20 cellular contexts compared by ENCODE assay signal in the genomic region with DNA sequence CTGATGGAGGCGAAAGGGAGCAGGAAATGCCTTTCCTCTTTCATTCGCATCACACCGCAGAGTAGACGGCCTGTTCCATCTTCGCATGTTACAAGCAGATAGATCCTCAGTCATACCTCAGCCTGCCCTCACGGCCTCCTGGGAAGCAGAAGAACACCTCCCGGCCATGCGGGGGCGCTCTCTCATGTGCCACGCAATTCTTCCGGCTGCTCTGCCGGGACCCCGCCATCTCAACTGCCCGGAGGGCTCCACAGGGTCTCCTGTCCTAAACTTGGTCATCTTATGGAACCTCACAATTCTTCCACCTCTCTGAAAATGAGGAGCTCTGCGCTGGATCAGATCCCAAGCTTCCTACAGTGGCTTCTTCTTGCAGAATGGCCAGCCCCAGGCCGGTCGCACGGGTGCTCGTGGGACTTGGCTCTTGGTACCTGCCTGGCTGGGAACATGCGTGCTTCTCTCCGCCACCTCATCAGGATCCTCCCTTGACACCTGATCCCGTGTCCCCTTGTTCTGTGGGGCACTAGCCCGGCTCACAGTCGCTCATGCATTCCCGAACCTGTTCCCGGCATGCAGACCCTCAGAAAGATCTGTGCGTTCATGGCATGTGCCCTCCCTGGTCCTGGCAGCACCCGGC.
DNase-seq lines count a peak whose midpoint lies in the region; ATAC-seq, FAIRE-seq and TF ChIP-seq lines count a peak whose summit lies in the region.
"Had no signal": no experiment of that assay in that cellular context is flagged by ENCODE, and none has a peak within 500 bp of the region (broad histone marks: within the 10 kb centered on the region; RNA-seq: fewer than 3 reads in every experiment).

No MANE protein-coding gene starts in this region.

- ATAC-seq in DND-41 (ENCODE audit: insufficient read depth, low read depth), result no peak
- ATAC-seq in HepG2, result no peak; the same call in 1 of the 3 replicates
- ATAC-seq in naive thymus-derived CD4-positive, alpha-beta T cell, result no peak
- ATAC-seq: GM12878 had no signal

- H3K79me2 ChIP-seq in DND-41 (ENCODE audit: insufficient read depth, low read length) (no peaks in the 10 kb centered on the region), HepG2 (ENCODE audit: insufficient read depth, low read length) (no peaks in the 10 kb centered on the region), osteoblast (ENCODE audit: insufficient read depth, low read length) (no peaks in the 10 kb centered on the region), smooth muscle cell (ENCODE audit: low read depth) (no peaks in the 10 kb centered on the region)

- TF ChIP-seq EP300 in HepG2 (IDR thresholded peaks at IDR 0.05; ENCODE audit: low read depth in 2 of 2, low read length in 2 of 2), result no peak
- TF ChIP-seq EP300 in HepG2 (CRISPR knock-in tag; IDR thresholded peaks at IDR 0.05; ENCODE audit: borderline replicate concordance), result no peak

- no peak overlapping the region for H3K27ac ChIP-seq in DND-41 (ENCODE audit: low read length)
- H3K27ac ChIP-seq in HepG2 (ENCODE audit: extremely low read length, insufficient read depth, low read length), result no peak overlapping the region
- H3K27ac ChIP-seq in osteoblast (ENCODE audit: low read depth, low read length), result no peak overlapping the region
- H3K27ac ChIP-seq in naive thymus-derived CD4-positive, alpha-beta T cell (ENCODE audit: low read depth, low read length), result no peak overlapping the region
- no peak overlapping the region for H3K27ac ChIP-seq in smooth muscle cell (ENCODE audit: low read depth)
- H3K27ac ChIP-seq: RWPE1, SJCRH30 had no signal

- no peak overlapping the region for H3K27ac Mint-ChIP-seq in naive thymus-derived CD4-positive, alpha-beta T cell
- H3K27ac Mint-ChIP-seq: HFFc6 had no signal

- POLR2A ChIA-PET in HepG2 (lab: Yijun Ruan, JAX), result no interaction called here
- POLR2A ChIA-PET in naive thymus-derived CD4-positive, alpha-beta T cell (lab: Charles Lee), result no interaction called here

- no peak for FAIRE-seq in HepG2 (lab: Jason Lieb, UNC)
- FAIRE-seq: GM12878, GM18507 had no signal

- H2AFZ ChIP-seq in DND-41 (ENCODE audit: low read depth, low read length) (no peak overlapping the region), HepG2 (ENCODE audit: low read length) (no peak overlapping the region), osteoblast (ENCODE audit: low read length) (no peak overlapping the region), smooth muscle cell (ENCODE audit: low read depth) (no peak overlapping the region)

- no peak overlapping the region for H3K4me3 Mint-ChIP-seq in naive thymus-derived CD4-positive, alpha-beta T cell
- H3K4me3 Mint-ChIP-seq: HFFc6 had no signal

- 56% methylated on average over 26 of the region's 28 CpGs for WGBS in HepG2 (ENCODE audit: low lambda C conversion rate)
- WGBS in smooth muscle cell (ENCODE audit: low lambda C conversion rate), result 91% methylated on average over 28 of the region's 28 CpGs

- CTCF ChIA-PET in HepG2 (lab: Yijun Ruan, JAX; ENCODE audit: low intra/inter-chr PET ratio, low total read pairs), result no interaction called here
- CTCF ChIA-PET in naive thymus-derived CD4-positive, alpha-beta T cell (lab: Charles Lee), result no interaction called here

- TF ChIP-seq CTCF in DND-41 (IDR thresholded peaks at IDR 0.05; ENCODE audit: borderline replicate concordance, extremely low read depth, low read length, poor library complexity, severe bottlenecking), result peak; percentile 26
- TF ChIP-seq CTCF in HepG2 (CRISPR knock-in tag; IDR thresholded peaks at IDR 0.05), result peak; percentile 38; the same call in 1 of the 2 replicates
- TF ChIP-seq CTCF in osteoblast (IDR thresholded peaks at IDR 0.05; ENCODE audit: extremely low read depth, low read depth, low read length), result no peak
- TF ChIP-seq CTCF in smooth muscle cell (IDR thresholded peaks at IDR 0.05; ENCODE audit: borderline replicate concordance, insufficient read depth, poor library complexity, severe bottlenecking), result no peak

- H3K9me3 ChIP-seq in DND-41 (ENCODE audit: insufficient read depth, low read length, severe bottlenecking) (no peaks in the 10 kb centered on the region), HepG2 (ENCODE audit: low read length) (no peaks in the 10 kb centered on the region), osteoblast (ENCODE audit: low read depth, low read length) (no peaks in the 10 kb centered on the region), smooth muscle cell (replicated peaks; ENCODE audit: low read depth) (no peaks in the 10 kb centered on the region)
- H3K9me3 ChIP-seq in naive thymus-derived CD4-positive, alpha-beta T cell (ENCODE audit: control insufficient read depth in 2 of 3, low read length in 3 of 3), result no peaks in the 10 kb centered on the region
- H3K9me3 ChIP-seq: SJCRH30 had no signal

- no peak overlapping the region for H3K9ac ChIP-seq in DND-41 (ENCODE audit: low read depth, low read length)
- no peak overlapping the region for H3K9ac ChIP-seq in HepG2 (ENCODE audit: insufficient read depth, low read depth, low read length)
- no peak overlapping the region for H3K9ac ChIP-seq in smooth muscle cell (ENCODE audit: low read depth)

- intact Hi-C loops in HepG2 (cut with micrococcal nuclease; ENCODE audit: unreplicated experiment), result no loop called here
- intact Hi-C loops in naive thymus-derived CD4-positive, alpha-beta T cell (cut with micrococcal nuclease), result no loop called here

- no peak for TF ChIP-seq RAD21 in HepG2 (CRISPR knock-in tag; IDR thresholded peaks at IDR 0.05)

- H3K27me3 Mint-ChIP-seq in naive thymus-derived CD4-positive, alpha-beta T cell, result peaks cover 0 to 11% (median 0%) of the 10 kb centered on the region in 5 donors

- no peak overlapping the region for H3K4me3 ChIP-seq in DND-41 (ENCODE audit: low read depth in 1 of 2, low read length in 2 of 2)
- H3K4me3 ChIP-seq in H7 (ENCODE audit: insufficient read depth, low read depth, low read length), result no peak overlapping the region
- no peak overlapping the region for H3K4me3 ChIP-seq in HepG2 (replicated peaks in 1 of 3; ENCODE audit: insufficient read depth in 1 of 3, low read depth in 2 of 3, low read length in 3 of 3)
- no peak overlapping the region for H3K4me3 ChIP-seq in osteoblast (ENCODE audit: insufficient read depth, low read length)
- H3K4me3 ChIP-seq in naive thymus-derived CD4-positive, alpha-beta T cell (ENCODE audit: low read length), result no peak overlapping the region
- no peak overlapping the region for H3K4me3 ChIP-seq in smooth muscle cell
- H3K4me3 ChIP-seq: GM12878, SJCRH30 had no signal

- no peak for TF ChIP-seq POLR2A in HepG2 (IDR thresholded peaks at IDR 0.05; ENCODE audit: insufficient read depth in 1 of 2, low read depth in 2 of 2, low read length in 2 of 2)

- no peaks in the 10 kb centered on the region for H3K4me1 ChIP-seq in DND-41 (ENCODE audit: insufficient read depth, low read length)
- H3K4me1 ChIP-seq in HepG2 (ENCODE audit: insufficient read depth, low read length), result no peaks in the 10 kb centered on the region
- no peaks in the 10 kb centered on the region for H3K4me1 ChIP-seq in osteoblast (ENCODE audit: insufficient read depth, low read length)
- H3K4me1 ChIP-seq in naive thymus-derived CD4-positive, alpha-beta T cell (ENCODE audit: control insufficient read depth in 2 of 2, insufficient read depth in 2 of 2, low read length in 2 of 2), result no peaks in the 10 kb centered on the region
- no peaks in the 10 kb centered on the region for H3K4me1 ChIP-seq in smooth muscle cell (ENCODE audit: low read depth)
- H3K4me1 ChIP-seq: SJCRH30 had no signal

- H3K36me3 Mint-ChIP-seq in naive thymus-derived CD4-positive, alpha-beta T cell, result no peaks in the 10 kb centered on the region

- in situ Hi-C loops in SK-MEL-5 (cut with HindIII; ENCODE audit: low pct_unique_long_range_greater_than_20kb, low sequenced_read_pairs) (no loop called here), HepG2 (cut with HindIII; ENCODE audit: extremely low pct_ligation_motif_present, low pct_unique_long_range_greater_than_20kb) (no loop called here)

- peaks cover 0 to 4% (median 0%) of the 10 kb centered on the region in 7 donors for H3K4me1 Mint-ChIP-seq in naive thymus-derived CD4-positive, alpha-beta T cell

- no peak overlapping the region for H3K4me2 ChIP-seq in DND-41 (ENCODE audit: insufficient read depth, low read length)
- no peak overlapping the region for H3K4me2 ChIP-seq in HepG2 (ENCODE audit: low read depth, low read length)
- H3K4me2 ChIP-seq in osteoblast (ENCODE audit: insufficient read depth, low read length), result no peak overlapping the region
- no peak overlapping the region for H3K4me2 ChIP-seq in smooth muscle cell

- H3F3A ChIP-seq in smooth muscle cell (ENCODE audit: low read depth), result no peaks in the 10 kb centered on the region

- no TSS peak for BruUV-seq in HepG2 (replicated peaks; lab: Mats Ljungman, UMichigan)

- H3K9me3 Mint-ChIP-seq in naive thymus-derived CD4-positive, alpha-beta T cell, result peaks cover 0 to 2% (median 0%) of the 10 kb centered on the region in 11 donors

- H4K20me1 ChIP-seq in DND-41 (ENCODE audit: insufficient read depth, low read length) (no peaks in the 10 kb centered on the region), HepG2 (ENCODE audit: insufficient read depth, low read length) (no peaks in the 10 kb centered on the region), osteoblast (ENCODE audit: insufficient read depth, low read length) (no peaks in the 10 kb centered on the region), smooth muscle cell (ENCODE audit: low read depth) (no peaks in the 10 kb centered on the region)

- H3K36me3 ChIP-seq in DND-41 (ENCODE audit: insufficient read depth, low read length) (no peaks in the 10 kb centered on the region), H7 (replicated peaks; ENCODE audit: control insufficient read depth, insufficient read depth, low read length) (no peaks in the 10 kb centered on the region), HepG2 (replicated peaks in 1 of 2; ENCODE audit: control insufficient read depth in 1 of 2, insufficient read depth in 2 of 2, low read length in 2 of 2) (no peaks in the 10 kb centered on the region), osteoblast (ENCODE audit: insufficient read depth, low read length) (no peaks in the 10 kb centered on the region), smooth muscle cell (ENCODE audit: low read depth) (no peaks in the 10 kb centered on the region)
- no peaks in the 10 kb centered on the region for H3K36me3 ChIP-seq in naive thymus-derived CD4-positive, alpha-beta T cell (ENCODE audit: control insufficient read depth in 2 of 3, insufficient read depth in 3 of 3, low read length in 3 of 3)
- H3K36me3 ChIP-seq: SJCRH30 had no signal

- DNase-seq in DND-41 (no peak), H7 (peak; percentile 56), SK-MEL-5 (ENCODE audit: low read depth, low spot score) (peak; percentile 17), HepG2 (ENCODE audit: low spot score) (no peak), osteoblast (ENCODE audit: insufficient read length, low spot score, missing footprints) (no peak), smooth muscle cell (lab: John Stamatoyannopoulos, UW; ENCODE audit: unreplicated experiment) (no peak), pons (ENCODE audit: low spot score) (no peak)
- DNase-seq in naive thymus-derived CD4-positive, alpha-beta T cell, result no peak
- DNase-seq: C1 segment of cervical spinal cord, DMS153, HFFc6, NCI-H1105, NCI-H1694 treated with DMSO at 0.1 percent for 48 hours, NCI-H446, NCI-H69, OCI-M1, SJCRH30 had no signal

- H3K27me3 ChIP-seq in DND-41 (ENCODE audit: insufficient read depth, low read length, poor library complexity) (no peaks in the 10 kb centered on the region), H7 (ENCODE audit: control insufficient read depth, insufficient read depth, low read length) (no peaks in the 10 kb centered on the region), HepG2 (ENCODE audit: control insufficient read depth in 1 of 2, insufficient read depth in 2 of 2, low read length in 2 of 2) (peaks cover 5 to 34% of the 10 kb centered on the region in 2 experiments; a peak in 4 of 5 replicates), osteoblast (ENCODE audit: insufficient read depth, low read length) (no peaks in the 10 kb centered on the region), smooth muscle cell (ENCODE audit: low read depth) (no peaks in the 10 kb centered on the region)
- no peaks in the 10 kb centered on the region for H3K27me3 ChIP-seq in naive thymus-derived CD4-positive, alpha-beta T cell (ENCODE audit: control insufficient read depth in 2 of 2, insufficient read depth in 2 of 2, low read length in 2 of 2)

Comparison
In these comparisons a context has a peak if more than half of its experiments do, and no peak if none do; other contexts are left out.
1. DNase-seq: peak in H7 (single experiment) and SK-MEL-5 (single experiment); none in DND-41 (single experiment), HepG2 (single experiment), osteoblast (single experiment), naive thymus-derived CD4-positive, alpha-beta T cell (0 of 9), smooth muscle cell (single experiment) and pons (single experiment).
2. CTCF ChIP-seq: peak in DND-41 (single experiment) and HepG2 (single experiment); none in osteoblast (single experiment) and smooth muscle cell (single experiment).